ENCODE assay signal across 20 cellular contexts in genomic region chr4:39227906-39228305, GRCh38.
"Had no signal": no experiment of that assay in that cellular context is flagged by ENCODE, and none has a peak within 500 bp of the region (broad histone marks: within the 10 kb centered on the region; RNA-seq: fewer than 3 reads in every experiment).

No MANE protein-coding gene starts in this region.

- H3K27me3 ChIP-seq: cardiac muscle cell, esophagus squamous epithelium, sigmoid colon, stomach had no signal

- H3K36me3 Mint-ChIP-seq: activated CD8-positive, alpha-beta memory T cell treated with anti-CD3 and anti-CD28 coated beads, Interleukin-2, amount 10 ng/mL, durations not matched to agents 7 days and 5 days had no signal

- ATAC-seq: activated CD8-positive, alpha-beta memory T cell treated with anti-CD3 and anti-CD28 coated beads, Interleukin-2, amount 10 ng/mL, durations not matched to agents 7 days and 5 days; lower lobe of right lung; SK-N-SH treated with all-trans-retinoic acid at 6 μM for 48 hours had no signal

- H3K9me3 ChIP-seq: esophagus squamous epithelium, lower lobe of right lung, sigmoid colon, stomach had no signal

- H3K27ac ChIP-seq: cardiac muscle cell, esophagus squamous epithelium, lower lobe of right lung, sigmoid colon had no signal

- H3K27ac Mint-ChIP-seq: activated CD8-positive, alpha-beta memory T cell treated with anti-CD3 and anti-CD28 coated beads, Interleukin-2, amount 10 ng/mL, durations not matched to agents 7 days and 5 days; activated naive CD4-positive, alpha-beta T cell treated with anti-CD3 and anti-CD28 coated beads, Interleukin-2, amount 50 U/mL, for 24 hours; activated T-cell treated with anti-CD3 and anti-CD28 coated beads, Interleukin-2, amount 50 U/mL, for 24 hours; immature natural killer cell; mesothelial cell of epicardium; nephron progenitor cell had no signal

- H3K9me3 Mint-ChIP-seq: activated naive CD4-positive, alpha-beta T cell treated with anti-CD3 and anti-CD28 coated beads, Interleukin-2, amount 50 U/mL, for 24 hours; activated T-cell treated with anti-CD3 and anti-CD28 coated beads, Interleukin-2, amount 50 U/mL, for 24 hours; immature natural killer cell; mesothelial cell of epicardium; nephron progenitor cell had no signal

- H3K4me1 ChIP-seq: esophagus squamous epithelium, lower lobe of right lung, sigmoid colon had no signal

- DNase-seq: activated CD4-positive, alpha-beta T cell treated with anti-CD3 and anti-CD28 coated beads, Interleukin-2, amount 50 U/mL, for 48 hours; activated CD8-positive, alpha-beta memory T cell treated with anti-CD3 and anti-CD28 coated beads, Interleukin-2, amount 10 ng/mL, durations not matched to agents 7 days and 5 days; activated effector memory CD4-positive, alpha-beta T cell treated with anti-CD3 and anti-CD28 coated beads, Interleukin-2, amount 50 U/mL, for 16 hours; activated T-cell treated with anti-CD3 and anti-CD28 coated beads, Interleukin-2, amount 50 U/mL, for 24 hours; amygdala; esophagus squamous epithelium; head of caudate nucleus; immature natural killer cell; lower lobe of right lung; nephron progenitor cell; sigmoid colon; stimulated activated CD4-positive, alpha-beta T cell treated with anti-CD3 and anti-CD28 coated beads, Interleukin-12 subunit alpha, Interleukin-12 subunit beta, amount 100 ng/mL, for 4 hours; stimulated activated CD4-positive, alpha-beta T cell treated with anti-CD3 and anti-CD28 coated beads, Interleukin-2, amount 100 ng/mL, for 24 hours; T-helper 1 cell; T1000 had no signal

- H3K4me3 Mint-ChIP-seq: activated CD8-positive, alpha-beta memory T cell treated with anti-CD3 and anti-CD28 coated beads, Interleukin-2, amount 10 ng/mL, durations not matched to agents 7 days and 5 days; activated naive CD4-positive, alpha-beta T cell treated with anti-CD3 and anti-CD28 coated beads, Interleukin-2, amount 50 U/mL, for 24 hours; activated T-cell treated with anti-CD3 and anti-CD28 coated beads, Interleukin-2, amount 50 U/mL, for 24 hours; immature natural killer cell; mesothelial cell of epicardium; nephron progenitor cell had no signal

- H3K4me3 ChIP-seq: cardiac muscle cell, esophagus squamous epithelium, lower lobe of right lung, sigmoid colon, stomach had no signal

- H3K27me3 Mint-ChIP-seq: activated CD8-positive, alpha-beta memory T cell treated with anti-CD3 and anti-CD28 coated beads, Interleukin-2, amount 10 ng/mL, durations not matched to agents 7 days and 5 days; activated naive CD4-positive, alpha-beta T cell treated with anti-CD3 and anti-CD28 coated beads, Interleukin-2, amount 50 U/mL, for 24 hours; activated T-cell treated with anti-CD3 and anti-CD28 coated beads, Interleukin-2, amount 50 U/mL, for 24 hours had no signal

- H3K4me1 Mint-ChIP-seq: activated CD8-positive, alpha-beta memory T cell treated with anti-CD3 and anti-CD28 coated beads, Interleukin-2, amount 10 ng/mL, durations not matched to agents 7 days and 5 days; activated naive CD4-positive, alpha-beta T cell treated with anti-CD3 and anti-CD28 coated beads, Interleukin-2, amount 50 U/mL, for 24 hours; immature natural killer cell; mesothelial cell of epicardium had no signal
